ENCODE assay signal across 8 cellular contexts in the genomic region with DNA sequence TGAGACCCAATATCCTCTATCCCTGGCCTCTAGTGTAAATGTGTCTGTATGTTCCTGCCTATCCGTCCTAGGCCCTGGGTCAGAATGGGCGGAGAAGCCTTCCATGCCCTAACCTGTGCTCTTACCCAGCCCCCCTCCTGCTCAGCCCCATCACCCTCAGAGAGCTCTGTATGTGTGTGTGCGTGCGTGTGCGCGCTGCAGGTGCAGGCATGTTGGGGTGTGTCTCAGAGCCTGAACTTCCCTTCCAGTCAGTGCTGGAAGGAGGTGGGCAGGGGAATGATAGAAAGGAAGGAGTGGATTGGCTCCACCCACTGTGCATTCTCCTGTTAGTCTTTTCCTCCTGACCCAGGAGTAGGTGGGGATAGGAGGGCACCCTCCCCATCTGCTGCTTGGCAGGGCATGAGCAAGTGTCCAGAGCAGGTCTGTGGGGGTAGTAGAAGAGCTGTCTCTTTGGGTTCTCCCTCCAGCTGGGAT. TPM values are rescaled to one million over a fixed set of nuclear protein-coding genes. Genes with fewer than 3 reads are reported as not detected.
DNase-seq lines count a peak whose midpoint lies in the region; ATAC-seq and TF ChIP-seq lines count a peak whose summit lies in the region.

No MANE protein-coding gene starts in this region.

- ATAC-seq in central memory CD8-positive, alpha-beta T cell (replicated peaks; ENCODE audit: extremely low read depth, poor library complexity, severe bottlenecking) = no peak
- ATAC-seq in GM21619 (IDR thresholded peaks at IDR 0.05; ENCODE audit: unreplicated experiment) = no peak

- peaks cover 22% of the 10 kb centered on the region for H3K36me3 Mint-ChIP-seq in central memory CD8-positive, alpha-beta T cell (ENCODE audit: insufficient read depth)
- H3K36me3 Mint-ChIP-seq in osteocyte (ENCODE audit: unreplicated experiment) (peaks cover 32% of the 10 kb centered on the region), CD14-positive monocyte (peaks cover 75 to 76% of the 10 kb centered on the region in 2 donors)

- no peaks in the 10 kb centered on the region for H3K27me3 Mint-ChIP-seq in central memory CD8-positive, alpha-beta T cell
- H3K27me3 Mint-ChIP-seq in osteocyte (ENCODE audit: unreplicated experiment) = no peaks in the 10 kb centered on the region
- peaks cover 0 to 5% (median 0%) of the 10 kb centered on the region in 3 donors for H3K27me3 Mint-ChIP-seq in CD14-positive monocyte (ENCODE audit: low read depth in 3 of 3)

- no peaks in the 10 kb centered on the region for H3K9me3 Mint-ChIP-seq in central memory CD8-positive, alpha-beta T cell
- no peaks in the 10 kb centered on the region for H3K9me3 Mint-ChIP-seq in osteocyte (ENCODE audit: unreplicated experiment)
- H3K9me3 Mint-ChIP-seq in CD14-positive monocyte = no peaks in the 10 kb centered on the region

- intact Hi-C loops in CD14-positive monocyte (cut with micrococcal nuclease) = no loop called here

- DNase-seq in GM13976 (ENCODE audit: low spot score) = peak; percentile 19
- peak; percentile 71 for DNase-seq in NCI-H2171 (lab: John Stamatoyannopoulos, UW)
- no peak for DNase-seq in central memory CD8-positive, alpha-beta T cell (ENCODE audit: low spot score in 2 of 2)
- DNase-seq in osteocyte (ENCODE audit: extremely low spot score, unreplicated experiment) = peak; percentile 70
- DNase-seq in CD14-positive monocyte (ENCODE audit: low spot score) = no peak
- no peak for DNase-seq in SKM-1 treated with dmso at 0.1 percent for 144 hours (lab: John Stamatoyannopoulos, UW; ENCODE audit: unreplicated experiment)
- no peak for DNase-seq in NCI-H187 treated with DMSO at 0.1 percent for 48 hours (lab: John Stamatoyannopoulos, UW)

- peaks cover 49% of the 10 kb centered on the region for H3K4me1 Mint-ChIP-seq in central memory CD8-positive, alpha-beta T cell
- H3K4me1 Mint-ChIP-seq in osteocyte (ENCODE audit: unreplicated experiment) (peaks cover 34% of the 10 kb centered on the region), CD14-positive monocyte (peaks cover 34% of the 10 kb centered on the region)

- in situ Hi-C loops in GM13976 (cut with MboI; ENCODE audit: low sequenced_read_pairs, unreplicated experiment) = no loop called here

- no peak overlapping the region for H3K4me3 Mint-ChIP-seq in central memory CD8-positive, alpha-beta T cell
- H3K4me3 Mint-ChIP-seq in osteocyte (ENCODE audit: unreplicated experiment) (no peak overlapping the region), CD14-positive monocyte (no peak overlapping the region)

- no peak for TF ChIP-seq CTCF in GM13976 (IDR thresholded peaks at IDR 0.05; ENCODE audit: borderline replicate concordance, control extremely low read depth, extremely low read depth, insufficient read depth, missing control alignments)
- TF ChIP-seq CTCF in osteocyte (IDR thresholded peaks at IDR 0.05) = no peak
- no peak for TF ChIP-seq CTCF in CD14-positive monocyte (IDR thresholded peaks at IDR 0.05)

- peak overlapping the region; percentile 46 for H3K27ac Mint-ChIP-seq in central memory CD8-positive, alpha-beta T cell (ENCODE audit: low read depth)
- H3K27ac Mint-ChIP-seq in osteocyte (ENCODE audit: unreplicated experiment) = no peak overlapping the region
- peak overlapping the region in 3 of 7 donors; percentile 63 to 78 (median 74) for H3K27ac Mint-ChIP-seq in CD14-positive monocyte

RNA-seq across cellular contexts. Expression of gene NAB2, which starts 7.2 kb away (rescaled TPM):
- 41.9 and 42.8 TPM in 2 replicates for total RNA-seq in osteocyte
- polyA plus RNA-seq in CD14-positive monocyte = 1 to 10 TPM in 1 of 2 donors, under 1 TPM in 1; 1.00 to 2.7 TPM

RNA-seq across cellular contexts. Expression of gene STAT6, which starts 15.0 kb away (rescaled TPM):
- 154 and 161 TPM in 2 replicates for total RNA-seq in osteocyte
- 100 to 1,000 TPM; 132 to 154 TPM for polyA plus RNA-seq in CD14-positive monocyte

RNA-seq across cellular contexts. Expression of gene NEMP1, which starts 17.5 kb away (rescaled TPM):
- 12.1 and 14.5 TPM in 2 replicates for total RNA-seq in osteocyte
- polyA plus RNA-seq in CD14-positive monocyte = 1 to 10 TPM; 1.9 to 2.2 TPM

RNA-seq across cellular contexts. Expression of gene LRP1, which starts 32.1 kb away (rescaled TPM):
- 591 and 603 TPM in 2 replicates for total RNA-seq in osteocyte
- 10 to 100 TPM in 1 of 2 donors, 1 to 10 TPM in 1; 5.5 to 10.5 TPM for polyA plus RNA-seq in CD14-positive monocyte

RNA-seq across cellular contexts. Expression of gene MYO1A, which starts 46.2 kb away (rescaled TPM):
- not detected in 2 replicates for total RNA-seq in osteocyte
- polyA plus RNA-seq in CD14-positive monocyte = 1 to 10 TPM in 1 of 2 donors, under 1 TPM in 1; 0.22 to 1.3 TPM

Comparison
In these comparisons a context has a peak if more than half of its experiments do, and no peak if none do; other contexts are left out.
1. DNase-seq: peak in GM13976 (single experiment), NCI-H2171 (single experiment) and osteocyte (single experiment); none in central memory CD8-positive, alpha-beta T cell (0 of 2), CD14-positive monocyte (single experiment), SKM-1 treated with dmso at 0.1 percent for 144 hours (single experiment) and NCI-H187 treated with DMSO at 0.1 percent for 48 hours (single experiment).